Comparison of ENCODE assay signal across 11 cellular contexts in the genomic region with DNA sequence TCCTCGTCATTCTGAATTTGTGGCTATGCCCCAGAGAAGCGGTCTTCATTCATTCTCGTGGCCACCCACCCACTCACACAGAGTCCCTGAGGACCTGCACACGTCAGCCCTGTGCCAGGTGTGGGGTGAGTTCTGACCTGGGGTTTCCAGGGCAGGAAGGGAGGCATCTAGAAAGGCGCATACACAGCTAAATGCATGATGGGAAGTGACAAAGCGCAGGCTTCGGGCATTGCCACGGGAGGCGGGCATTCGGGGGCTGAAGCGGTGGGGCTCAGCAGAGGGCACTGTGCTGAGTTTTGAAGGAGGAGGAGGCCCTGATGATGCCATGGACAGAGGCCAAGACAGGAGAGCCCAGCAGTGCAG. TPM values are rescaled to one million over a fixed set of nuclear protein-coding genes. Genes with fewer than 3 reads are reported as not detected.
DNase-seq lines count a peak whose midpoint lies in the region; ATAC-seq and TF ChIP-seq lines count a peak whose summit lies in the region.
"Had no signal": no experiment of that assay in that cellular context is flagged by ENCODE, and none has a peak within 500 bp of the region (broad histone marks: within the 10 kb centered on the region; RNA-seq: fewer than 3 reads in every experiment).

No MANE protein-coding gene starts in this region.

- H3K4me3 Mint-ChIP-seq in activated naive CD4-positive, alpha-beta T cell treated with anti-CD3 and anti-CD28 coated beads for 36 hours = no peak overlapping the region
- H3K4me3 Mint-ChIP-seq in central memory CD8-positive, alpha-beta T cell = no peak overlapping the region
- H3K4me3 Mint-ChIP-seq in stimulated activated memory B cell treated with anti-CD40 and anti-IgM and Interleukin-4, amounts not matched to agents 10 μg/mL and 1 μg/mL and 100 μg/mL, for 72 hours = peak overlapping the region; percentile 21
- H3K4me3 Mint-ChIP-seq in endothelial cell (ENCODE audit: unreplicated experiment) = no peak overlapping the region

- H3K9me3 Mint-ChIP-seq in activated naive CD4-positive, alpha-beta T cell treated with anti-CD3 and anti-CD28 coated beads for 36 hours = no peaks in the 10 kb centered on the region
- no peaks in the 10 kb centered on the region for H3K9me3 Mint-ChIP-seq in central memory CD8-positive, alpha-beta T cell
- H3K9me3 Mint-ChIP-seq in stimulated activated memory B cell treated with anti-CD40 and anti-IgM and Interleukin-4, amounts not matched to agents 10 μg/mL and 1 μg/mL and 100 μg/mL, for 72 hours = no peaks in the 10 kb centered on the region
- no peaks in the 10 kb centered on the region for H3K9me3 Mint-ChIP-seq in endothelial cell (ENCODE audit: unreplicated experiment)

- CTCF ChIA-PET in activated naive CD4-positive, alpha-beta T cell treated with anti-CD3 and anti-CD28 coated beads for 36 hours (lab: Charles Lee) = interaction anchor here (0.9 to 2.1 kb wide), 3 partner anchors 94 to 156 kb away, joined by 3 to 7 read pairs (median 5); no protein-coding TSS in a partner anchor

- peaks cover 7% of the 10 kb centered on the region for H3K36me3 Mint-ChIP-seq in activated naive CD4-positive, alpha-beta T cell treated with anti-CD3 and anti-CD28 coated beads for 36 hours (ENCODE audit: low read depth)
- H3K36me3 Mint-ChIP-seq in central memory CD8-positive, alpha-beta T cell (ENCODE audit: insufficient read depth) = peaks cover 20% of the 10 kb centered on the region
- H3K36me3 Mint-ChIP-seq in stimulated activated memory B cell treated with anti-CD40 and anti-IgM and Interleukin-4, amounts not matched to agents 10 μg/mL and 1 μg/mL and 100 μg/mL, for 72 hours = peaks cover 2% of the 10 kb centered on the region
- peaks cover 11% of the 10 kb centered on the region for H3K36me3 Mint-ChIP-seq in endothelial cell (ENCODE audit: low read depth, unreplicated experiment)

- H3K27ac Mint-ChIP-seq in activated naive CD4-positive, alpha-beta T cell treated with anti-CD3 and anti-CD28 coated beads for 36 hours = peak overlapping the region; percentile 59
- peak overlapping the region; percentile 36 for H3K27ac Mint-ChIP-seq in central memory CD8-positive, alpha-beta T cell (ENCODE audit: low read depth)
- H3K27ac Mint-ChIP-seq in stimulated activated memory B cell treated with anti-CD40 and anti-IgM and Interleukin-4, amounts not matched to agents 10 μg/mL and 1 μg/mL and 100 μg/mL, for 72 hours = peak overlapping the region; percentile 80
- no peak overlapping the region for H3K27ac Mint-ChIP-seq in endothelial cell (ENCODE audit: unreplicated experiment)

- no peak for TF ChIP-seq CTCF in endothelial cell (IDR thresholded peaks at IDR 0.05; ENCODE audit: unreplicated experiment)

- no peaks in the 10 kb centered on the region for H3K27me3 Mint-ChIP-seq in activated naive CD4-positive, alpha-beta T cell treated with anti-CD3 and anti-CD28 coated beads for 36 hours (ENCODE audit: low read depth)
- no peaks in the 10 kb centered on the region for H3K27me3 Mint-ChIP-seq in central memory CD8-positive, alpha-beta T cell
- no peaks in the 10 kb centered on the region for H3K27me3 Mint-ChIP-seq in stimulated activated memory B cell treated with anti-CD40 and anti-IgM and Interleukin-4, amounts not matched to agents 10 μg/mL and 1 μg/mL and 100 μg/mL, for 72 hours
- peaks cover 16% of the 10 kb centered on the region for H3K27me3 Mint-ChIP-seq in endothelial cell (ENCODE audit: unreplicated experiment)

- DNase-seq in activated naive CD4-positive, alpha-beta T cell treated with anti-CD3 and anti-CD28 coated beads for 36 hours = no peak
- DNase-seq in activated naive CD4-positive, alpha-beta T cell (lab: John Stamatoyannopoulos, UW) = no peak
- peak; percentile 44 for DNase-seq in RPMI8226
- DNase-seq in central memory CD8-positive, alpha-beta T cell (ENCODE audit: low spot score in 2 of 2) = no peak
- no peak for DNase-seq in cardiac septum (ENCODE audit: low spot score)
- no peak for DNase-seq in endothelial cell (ENCODE audit: low spot score)
- DNase-seq in DMS79 (lab: John Stamatoyannopoulos, UW) = no peak
- DNase-seq: GOT3, left ventricle myocardium superior, NCI-H446 had no signal

- ATAC-seq in central memory CD8-positive, alpha-beta T cell (replicated peaks; ENCODE audit: extremely low read depth, poor library complexity, severe bottlenecking) = no peak
- peak; percentile 69 for ATAC-seq in stimulated activated memory B cell treated with anti-CD40 and anti-IgM and Interleukin-4, amounts not matched to agents 10 μg/mL and 1 μg/mL and 100 μg/mL, for 72 hours
- ATAC-seq: left ventricle myocardium superior had no signal

- intact Hi-C loops in activated naive CD4-positive, alpha-beta T cell treated with anti-CD3 and anti-CD28 coated beads for 36 hours (cut with micrococcal nuclease) = no loop called here
- intact Hi-C loops in cardiac septum (cut with DNase I) = loop anchor here (5.0 kb wide), 1 partner anchor 264 kb away; no protein-coding TSS in a partner anchor

- H3K4me1 Mint-ChIP-seq in activated naive CD4-positive, alpha-beta T cell treated with anti-CD3 and anti-CD28 coated beads for 36 hours (ENCODE audit: low read depth) = peaks cover 56% of the 10 kb centered on the region
- H3K4me1 Mint-ChIP-seq in central memory CD8-positive, alpha-beta T cell = peaks cover 19% of the 10 kb centered on the region
- peaks cover 57% of the 10 kb centered on the region for H3K4me1 Mint-ChIP-seq in stimulated activated memory B cell treated with anti-CD40 and anti-IgM and Interleukin-4, amounts not matched to agents 10 μg/mL and 1 μg/mL and 100 μg/mL, for 72 hours
- peaks cover 7% of the 10 kb centered on the region for H3K4me1 Mint-ChIP-seq in endothelial cell (ENCODE audit: unreplicated experiment)

RNA-seq across cellular contexts. Expression of gene UBALD2, which starts 10.9 kb away (rescaled TPM):
- 100 to 1,000 TPM; 467 to 472 TPM for total RNA-seq in activated naive CD4-positive, alpha-beta T cell treated with anti-CD3 and anti-CD28 coated beads for 36 hours
- total RNA-seq in cardiac septum = 22.7 TPM
- total RNA-seq in endothelial cell (ENCODE audit: unreplicated experiment) = 90.4 TPM

RNA-seq across cellular contexts. Expression of gene QRICH2, which starts 32.0 kb away (rescaled TPM):
- under 1 TPM; 0.52 TPM for total RNA-seq in activated naive CD4-positive, alpha-beta T cell treated with anti-CD3 and anti-CD28 coated beads for 36 hours
- total RNA-seq in cardiac septum (1.8 TPM), endothelial cell (ENCODE audit: unreplicated experiment) (15.0 TPM)

RNA-seq across cellular contexts. Expression of gene RNF157, which starts 35.8 kb away (rescaled TPM):
- total RNA-seq in activated naive CD4-positive, alpha-beta T cell treated with anti-CD3 and anti-CD28 coated beads for 36 hours = 10 to 100 TPM; 38.1 to 45.3 TPM
- total RNA-seq in cardiac septum (2.5 TPM), endothelial cell (ENCODE audit: unreplicated experiment) (18.7 TPM)
